22 cellular contexts compared by ENCODE assay signal in the genomic region with DNA sequence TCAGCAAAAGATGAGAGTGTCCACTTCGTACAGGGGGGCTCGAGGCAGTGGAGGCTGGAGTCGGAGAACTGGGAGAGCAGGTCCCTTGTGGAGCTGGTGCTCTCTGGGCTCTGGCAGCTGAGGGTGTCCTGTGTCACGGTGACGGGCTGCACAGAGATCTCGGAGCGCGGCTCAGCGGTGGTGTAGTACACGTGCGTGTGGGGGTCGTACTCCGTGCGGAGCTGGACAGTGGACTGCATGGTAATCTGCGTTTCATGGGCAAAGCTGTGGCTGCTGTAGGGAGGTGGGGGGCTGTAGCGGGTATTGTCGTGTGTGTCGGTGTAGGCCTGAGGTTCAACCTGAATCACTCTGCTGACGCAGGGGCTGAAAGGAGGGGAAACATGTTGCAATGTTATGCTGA.
"Had no signal": no experiment of that assay in that cellular context is flagged by ENCODE, and none has a peak within 500 bp of the region (broad histone marks: within the 10 kb centered on the region; RNA-seq: fewer than 3 reads in every experiment).

No MANE protein-coding gene starts in this region.

- H3K27me3 Mint-ChIP-seq: central memory CD8-positive, alpha-beta T cell; stimulated activated naive CD8-positive, alpha-beta T cell treated with anti-CD3 and anti-CD28 coated beads, Interleukin-15, Interleukin-2, amounts not matched to agents 100 ng/mL and 50 ng/mL, for 24 hours had no signal

- H3K9me3 ChIP-seq: esophagus squamous epithelium, gastroesophageal sphincter, left ventricle myocardium inferior, pancreas, psoas muscle, right atrium auricular region, tibial artery had no signal

- H3K4me3 Mint-ChIP-seq: activated CD4-positive, alpha-beta T cell treated with anti-CD3 and anti-CD28 coated beads, Interleukin-2, amount 10 ng/mL, durations not matched to agents 7 days and 5 days; central memory CD8-positive, alpha-beta T cell; mesothelial cell of epicardium; naive thymus-derived CD8-positive, alpha-beta T cell; stimulated activated naive CD8-positive, alpha-beta T cell treated with anti-CD3 and anti-CD28 coated beads, Interleukin-15, Interleukin-2, amounts not matched to agents 100 ng/mL and 50 ng/mL, for 24 hours had no signal

- H3K9me3 Mint-ChIP-seq: activated CD4-positive, alpha-beta T cell treated with anti-CD3 and anti-CD28 coated beads, Interleukin-2, amount 10 ng/mL, durations not matched to agents 7 days and 5 days; activated naive CD4-positive, alpha-beta T cell treated with anti-CD3 and anti-CD28 coated beads, Interleukin-2, amount 50 U/mL, for 72 hours; central memory CD8-positive, alpha-beta T cell; mesothelial cell of epicardium; naive thymus-derived CD8-positive, alpha-beta T cell; stimulated activated naive CD8-positive, alpha-beta T cell treated with anti-CD3 and anti-CD28 coated beads, Interleukin-15, Interleukin-2, amounts not matched to agents 100 ng/mL and 50 ng/mL, for 24 hours had no signal

- H3K27ac ChIP-seq: esophagus squamous epithelium, gastroesophageal sphincter, left ventricle myocardium inferior, pancreas, psoas muscle, right atrium auricular region, tibial artery, WERI-Rb-1 had no signal

- H3K4me1 Mint-ChIP-seq: mesothelial cell of epicardium had no signal

- H3K4me1 ChIP-seq: left ventricle myocardium inferior, pancreas, psoas muscle, right atrium auricular region, tibial artery had no signal

- H3K27ac Mint-ChIP-seq: activated CD4-positive, alpha-beta T cell treated with anti-CD3 and anti-CD28 coated beads, Interleukin-2, amount 10 ng/mL, durations not matched to agents 7 days and 5 days; activated naive CD4-positive, alpha-beta T cell treated with anti-CD3 and anti-CD28 coated beads, Interleukin-2, amount 50 U/mL, for 72 hours; mesothelial cell of epicardium; stimulated activated naive CD8-positive, alpha-beta T cell treated with anti-CD3 and anti-CD28 coated beads, Interleukin-15, Interleukin-2, amounts not matched to agents 100 ng/mL and 50 ng/mL, for 24 hours had no signal

- DNase-seq: activated CD4-positive, alpha-beta T cell treated with anti-CD3 and anti-CD28 coated beads, Interleukin-2, amount 10 ng/mL, durations not matched to agents 7 days and 5 days; activated CD4-positive, CD25-positive, alpha-beta regulatory T cell treated with anti-CD3 and anti-CD28 coated beads, Interleukin-2, amount 50 U/mL, for 72 hours; activated T-cell treated with anti-CD3 and anti-CD28 coated beads, Interleukin-2, amount 50 U/mL, for 1 hour; effector memory CD4-positive, alpha-beta T cell; esophagus squamous epithelium; kidney glomerular epithelial cell; left ventricle myocardium inferior; naive thymus-derived CD8-positive, alpha-beta T cell; pancreas; psoas muscle; stimulated activated CD4-positive, alpha-beta T cell treated with anti-CD3 and anti-CD28 coated beads, Interleukin-12 subunit alpha, Interleukin-12 subunit beta, amount 100 ng/mL, for 4 hours; stimulated activated CD4-positive, alpha-beta T cell treated with anti-CD3 and anti-CD28 coated beads, Interleukin-4, amount 100 ng/mL, for 4 hours; tibial artery; WERI-Rb-1 had no signal

- ATAC-seq: activated naive CD4-positive, alpha-beta T cell treated with anti-CD3 and anti-CD28 coated beads, Interleukin-2, amount 50 U/mL, for 72 hours; gastroesophageal sphincter; naive thymus-derived CD8-positive, alpha-beta T cell; pancreas; psoas muscle had no signal

- H3K4me3 ChIP-seq: esophagus squamous epithelium, gastroesophageal sphincter, left ventricle myocardium inferior, pancreas, psoas muscle, right atrium auricular region, tibial artery had no signal

- FAIRE-seq: astrocyte, colon, pancreas had no signal

- H3K27me3 ChIP-seq: esophagus squamous epithelium, gastroesophageal sphincter, pancreas, right atrium auricular region, tibial artery had no signal
